ENCODE assay signal across 1 cellular context in the genomic region with DNA sequence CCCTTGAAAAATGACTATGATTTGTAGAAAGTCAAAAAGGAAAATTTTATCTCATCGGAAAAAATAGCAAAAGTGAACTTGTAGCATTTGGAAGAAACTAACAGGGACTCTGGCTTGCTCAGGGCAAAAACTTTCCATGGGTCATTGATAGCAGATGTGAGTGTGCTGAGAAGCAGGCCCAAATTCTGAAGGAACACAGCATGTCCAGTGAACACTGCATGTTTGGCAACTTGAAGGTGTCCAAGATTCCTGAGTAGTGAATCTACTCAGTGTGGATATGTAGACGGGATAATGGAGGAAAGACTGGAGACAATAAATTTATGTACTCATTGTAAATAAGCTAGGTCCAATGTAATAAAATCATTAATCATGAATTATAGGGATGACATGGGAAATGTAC.
TF ChIP-seq lines count a peak whose summit lies in the region.

No MANE protein-coding gene starts in this region.

TF ChIP-seq in WTC11, 78 proteins besides CTCF, POLR2A, EP300 and RAD21:
- no peak for TF ChIP-seq IRF2 (CRISPR knock-in tag; IDR thresholded peaks at IDR 0.05; ENCODE audit: borderline replicate concordance, low read depth)
- no peak for TF ChIP-seq RORB (CRISPR knock-in tag; IDR thresholded peaks at IDR 0.05)
- TF ChIP-seq, protein P1, sequence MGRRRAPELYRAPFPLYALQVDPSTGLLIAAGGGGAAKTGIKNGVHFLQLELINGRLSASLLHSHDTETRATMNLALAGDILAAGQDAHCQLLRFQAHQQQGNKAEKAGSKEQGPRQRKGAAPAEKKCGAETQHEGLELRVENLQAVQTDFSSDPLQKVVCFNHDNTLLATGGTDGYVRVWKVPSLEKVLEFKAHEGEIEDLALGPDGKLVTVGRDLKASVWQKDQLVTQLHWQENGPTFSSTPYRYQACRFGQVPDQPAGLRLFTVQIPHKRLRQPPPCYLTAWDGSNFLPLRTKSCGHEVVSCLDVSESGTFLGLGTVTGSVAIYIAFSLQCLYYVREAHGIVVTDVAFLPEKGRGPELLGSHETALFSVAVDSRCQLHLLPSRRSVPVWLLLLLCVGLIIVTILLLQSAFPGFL (CRISPR knock-in tag; IDR thresholded peaks at IDR 0.05; ENCODE audit: borderline replicate concordance): no peak
- TF ChIP-seq, protein P2, sequence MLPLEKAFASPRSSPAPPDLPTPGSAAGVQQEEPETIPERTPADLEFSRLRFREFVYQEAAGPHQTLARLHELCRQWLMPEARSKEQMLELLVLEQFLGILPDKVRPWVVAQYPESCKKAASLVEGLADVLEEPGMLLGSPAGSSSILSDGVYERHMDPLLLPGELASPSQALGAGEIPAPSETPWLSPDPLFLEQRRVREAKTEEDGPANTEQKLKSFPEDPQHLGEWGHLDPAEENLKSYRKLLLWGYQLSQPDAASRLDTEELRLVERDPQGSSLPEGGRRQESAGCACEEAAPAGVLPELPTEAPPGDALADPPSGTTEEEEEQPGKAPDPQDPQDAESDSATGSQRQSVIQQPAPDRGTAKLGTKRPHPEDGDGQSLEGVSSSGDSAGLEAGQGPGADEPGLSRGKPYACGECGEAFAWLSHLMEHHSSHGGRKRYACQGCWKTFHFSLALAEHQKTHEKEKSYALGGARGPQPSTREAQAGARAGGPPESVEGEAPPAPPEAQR (CRISPR knock-in tag; IDR thresholded peaks at IDR 0.05): no peak
- no peak for TF ChIP-seq EMX1 (CRISPR knock-in tag; IDR thresholded peaks at IDR 0.05)
- no peak for TF ChIP-seq HMGXB4 (CRISPR knock-in tag; IDR thresholded peaks at IDR 0.05)
- no peak for TF ChIP-seq FOXJ3 (CRISPR knock-in tag; IDR thresholded peaks at IDR 0.05; ENCODE audit: borderline replicate concordance)
- no peak for TF ChIP-seq FOXK1 (CRISPR knock-in tag; IDR thresholded peaks at IDR 0.05)
